ENCODE assay signal across 10 cellular contexts in genomic region chr18:13437801-13438506, GRCh38.
A peak's percentile ranks its signal among the peaks of the same experiment; 100 is the strongest.
DNase-seq lines count a peak whose midpoint lies in the region; ATAC-seq, FAIRE-seq and TF ChIP-seq lines count a peak whose summit lies in the region.
"Had no signal": no experiment of that assay in that cellular context is flagged by ENCODE, and none has a peak within 500 bp of the region (broad histone marks: within the 10 kb centered on the region; RNA-seq: fewer than 3 reads in every experiment).

No MANE protein-coding gene starts in this region.

- no peak overlapping the region for H3K9ac ChIP-seq in astrocyte (ENCODE audit: low read length)

- H3K36me3 Mint-ChIP-seq in activated CD4-positive, alpha-beta T cell treated with anti-CD3 and anti-CD28 coated beads, Interleukin-2, amount 10 ng/mL, durations not matched to agents 7 days and 5 days (ENCODE audit: low read depth), result peaks cover 2% of the 10 kb centered on the region
- H3K36me3 Mint-ChIP-seq in astrocyte (ENCODE audit: low read depth, unreplicated experiment), result peaks cover 10% of the 10 kb centered on the region
- no peaks in the 10 kb centered on the region for H3K36me3 Mint-ChIP-seq in Calu3 (ENCODE audit: insufficient read depth, unreplicated experiment)
- H3K36me3 Mint-ChIP-seq: brain had no signal

- no TSS peak for BruUV-seq in Calu3 (replicated peaks; lab: Mats Ljungman, UMichigan)

- H4K20me1 ChIP-seq in astrocyte (ENCODE audit: insufficient read depth, low read length), result no peaks in the 10 kb centered on the region

- peak overlapping the region; percentile 67 for H3K4me3 Mint-ChIP-seq in activated CD4-positive, alpha-beta T cell treated with anti-CD3 and anti-CD28 coated beads, Interleukin-2, amount 10 ng/mL, durations not matched to agents 7 days and 5 days
- no peak overlapping the region for H3K4me3 Mint-ChIP-seq in astrocyte (ENCODE audit: unreplicated experiment)
- no peak overlapping the region for H3K4me3 Mint-ChIP-seq in Calu3 (ENCODE audit: low read depth, unreplicated experiment)
- H3K4me3 Mint-ChIP-seq: brain had no signal

- no peaks in the 10 kb centered on the region for H3K27me3 ChIP-seq in astrocyte (ENCODE audit: insufficient read depth, low read length)

- intact Hi-C loops in Calu3 (cut with micrococcal nuclease; ENCODE audit: unreplicated experiment), result loop anchor here (10.0 kb wide), 1 partner anchor 137 kb away; no protein-coding TSS in a partner anchor

- ATAC-seq in HG02678 (IDR thresholded peaks at IDR 0.05; ENCODE audit: unreplicated experiment) (peak; percentile 57), GM21360 (IDR thresholded peaks at IDR 0.05; ENCODE audit: unreplicated experiment) (no peak)

- peaks cover 67% of the 10 kb centered on the region for H3K4me1 Mint-ChIP-seq in activated CD4-positive, alpha-beta T cell treated with anti-CD3 and anti-CD28 coated beads, Interleukin-2, amount 10 ng/mL, durations not matched to agents 7 days and 5 days
- peaks cover 35% of the 10 kb centered on the region for H3K4me1 Mint-ChIP-seq in astrocyte (ENCODE audit: low read depth, unreplicated experiment)
- H3K4me1 Mint-ChIP-seq in Calu3 (ENCODE audit: low read depth, unreplicated experiment), result no peaks in the 10 kb centered on the region

- H3K27ac Mint-ChIP-seq in activated CD4-positive, alpha-beta T cell treated with anti-CD3 and anti-CD28 coated beads, Interleukin-2, amount 10 ng/mL, durations not matched to agents 7 days and 5 days, result peak overlapping the region; percentile 95
- H3K27ac Mint-ChIP-seq in astrocyte (ENCODE audit: unreplicated experiment), result peak overlapping the region; percentile 79
- H3K27ac Mint-ChIP-seq in Calu3 (ENCODE audit: unreplicated experiment), result no peak overlapping the region

- TF ChIP-seq CTCF in astrocyte (IDR thresholded peaks at IDR 0.05; ENCODE audit: insufficient read depth, low read depth, low read length), result no peak
- TF ChIP-seq CTCF in Calu3 (IDR thresholded peaks at IDR 0.05; ENCODE audit: unreplicated experiment), result no peak

- no peak overlapping the region for H3K27ac ChIP-seq in astrocyte (ENCODE audit: low read depth, low read length)

- FAIRE-seq in astrocyte (lab: Jason Lieb, UNC) (no peak), frontal cortex (lab: Jason Lieb, UNC) (no peak)
- FAIRE-seq: D721Med had no signal

- H3K9me3 Mint-ChIP-seq in activated CD4-positive, alpha-beta T cell treated with anti-CD3 and anti-CD28 coated beads, Interleukin-2, amount 10 ng/mL, durations not matched to agents 7 days and 5 days, result no peaks in the 10 kb centered on the region
- H3K9me3 Mint-ChIP-seq in astrocyte (ENCODE audit: unreplicated experiment) (no peaks in the 10 kb centered on the region), Calu3 (ENCODE audit: low read depth, unreplicated experiment) (no peaks in the 10 kb centered on the region)
- H3K9me3 Mint-ChIP-seq: brain had no signal

- no peaks in the 10 kb centered on the region for H3K79me2 ChIP-seq in astrocyte (ENCODE audit: insufficient read depth, low read length)

- no peaks in the 10 kb centered on the region for H3K9me3 ChIP-seq in astrocyte (ENCODE audit: insufficient read depth, low read depth, low read length)

- CTCF ChIA-PET in activated CD4-positive, alpha-beta T cell treated with anti-CD3 and anti-CD28 coated beads, Interleukin-2, amount 10 ng/mL, durations not matched to agents 7 days and 5 days (lab: Charles Lee), result interaction anchor here (0.9 to 1.7 kb wide), 3 partner anchors 10 to 17 kb away, joined by 4 to 5 read pairs (median 5); no protein-coding TSS in a partner anchor
- CTCF ChIA-PET in Calu3 (lab: Charles Lee), result no interaction called here

- H3K36me3 ChIP-seq in astrocyte (ENCODE audit: insufficient read depth, low read length), result no peaks in the 10 kb centered on the region

- H3K4me2 ChIP-seq in astrocyte (ENCODE audit: low read length), result no peak overlapping the region

- peak; percentile 66 for DNase-seq in activated CD4-positive, alpha-beta T cell treated with anti-CD3 and anti-CD28 coated beads, Interleukin-2, amount 10 ng/mL, durations not matched to agents 7 days and 5 days
- DNase-seq in astrocyte (ENCODE audit: low read depth) (no peak), Calu3 (no peak), frontal cortex (ENCODE audit: low spot score in 2 of 2) (no peak), H4 (ENCODE audit: low spot score) (no peak)
- DNase-seq in stimulated activated CD4-positive, alpha-beta T cell treated with anti-CD3 and anti-CD28 coated beads, Interleukin-4, amount 100 ng/mL, for 48 hours (ENCODE audit: low read depth in 2 of 2), result peak; percentile 34 to 47

- no peak overlapping the region for H2AFZ ChIP-seq in astrocyte (ENCODE audit: low read depth, low read length)

- POLR2A ChIA-PET in activated CD4-positive, alpha-beta T cell treated with anti-CD3 and anti-CD28 coated beads, Interleukin-2, amount 10 ng/mL, durations not matched to agents 7 days and 5 days (lab: Charles Lee), result no interaction called here

- no peak overlapping the region for H3K4me3 ChIP-seq in astrocyte (ENCODE audit: insufficient read depth, low read depth, low read length)

- peaks cover 26% of the 10 kb centered on the region for H3K4me1 ChIP-seq in astrocyte (ENCODE audit: insufficient read depth, low read length)

- H3K27me3 Mint-ChIP-seq in activated CD4-positive, alpha-beta T cell treated with anti-CD3 and anti-CD28 coated beads, Interleukin-2, amount 10 ng/mL, durations not matched to agents 7 days and 5 days, result no peaks in the 10 kb centered on the region
- H3K27me3 Mint-ChIP-seq in astrocyte (ENCODE audit: low read depth, unreplicated experiment) (no peaks in the 10 kb centered on the region), Calu3 (ENCODE audit: unreplicated experiment) (peaks cover 64% of the 10 kb centered on the region)
- H3K27me3 Mint-ChIP-seq: brain had no signal

Comparison
In these comparisons a context has a peak if more than half of its experiments do, and no peak if none do; other contexts are left out.
1. DNase-seq: peak in activated CD4-positive, alpha-beta T cell treated with anti-CD3 and anti-CD28 coated beads, Interleukin-2, amount 10 ng/mL, durations not matched to agents 7 days and 5 days (single experiment) and stimulated activated CD4-positive, alpha-beta T cell treated with anti-CD3 and anti-CD28 coated beads, Interleukin-4, amount 100 ng/mL, for 48 hours (2 of 2); none in astrocyte (single experiment), Calu3 (single experiment), frontal cortex (0 of 2) and H4 (single experiment).